18 cellular contexts compared by ENCODE assay signal in genomic region chr20:32872266-32872665, GRCh38. TPM values are rescaled to one million over a fixed set of nuclear protein-coding genes. Genes with fewer than 3 reads are reported as not detected.
DNase-seq lines count a peak whose midpoint lies in the region; ATAC-seq, FAIRE-seq and TF ChIP-seq lines count a peak whose summit lies in the region.
"Had no signal": no experiment of that assay in that cellular context is flagged by ENCODE, and none has a peak within 500 bp of the region (broad histone marks: within the 10 kb centered on the region; RNA-seq: fewer than 3 reads in every experiment).

No MANE protein-coding gene starts in this region.

- H3K4me2 ChIP-seq in HepG2 (ENCODE audit: low read depth, low read length) = no peak overlapping the region

- no peak for TF ChIP-seq EP300 in HepG2 (IDR thresholded peaks at IDR 0.05; ENCODE audit: low read depth in 2 of 2, low read length in 2 of 2)
- no peak for TF ChIP-seq EP300 in HepG2 (CRISPR knock-in tag; IDR thresholded peaks at IDR 0.05; ENCODE audit: borderline replicate concordance)

- no peak overlapping the region for H3K4me3 Mint-ChIP-seq in chondrocyte (ENCODE audit: unreplicated experiment)
- H3K4me3 Mint-ChIP-seq in activated CD8-positive, alpha-beta T cell treated with anti-CD3 and anti-CD28 coated beads, Interleukin-2, amount 10 ng/mL, durations not matched to agents 7 days and 5 days = no peak overlapping the region
- H3K4me3 Mint-ChIP-seq: CD8-positive, alpha-beta T cell; H9 had no signal

- DNase-seq in HepG2 (ENCODE audit: low spot score) (no peak), right lobe of liver (no peak), chondrocyte (ENCODE audit: low spot score) (peak; percentile 53), posterior vena cava (ENCODE audit: low spot score) (peak; percentile 37), SW 1271 (lab: John Stamatoyannopoulos, UW) (no peak)
- no peak for DNase-seq in activated CD8-positive, alpha-beta T cell treated with anti-CD3 and anti-CD28 coated beads, Interleukin-2, amount 10 ng/mL, durations not matched to agents 7 days and 5 days
- DNase-seq: ACHN; Caco-2; CD8-positive, alpha-beta T cell; DMS53; GF-D8; GOT3; H9 had no signal

- H3K4me1 ChIP-seq in HepG2 (ENCODE audit: insufficient read depth, low read length) (no peaks in the 10 kb centered on the region), right lobe of liver (no peaks in the 10 kb centered on the region)
- H3K4me1 ChIP-seq: Caco-2 had no signal

- in situ Hi-C loops in HepG2 (cut with HindIII; ENCODE audit: extremely low pct_ligation_motif_present, low pct_unique_long_range_greater_than_20kb) = no loop called here

- ATAC-seq in HepG2 = no peak
- no peak for ATAC-seq in right lobe of liver
- no peak for ATAC-seq in activated CD8-positive, alpha-beta T cell treated with anti-CD3 and anti-CD28 coated beads, Interleukin-2, amount 10 ng/mL, durations not matched to agents 7 days and 5 days
- ATAC-seq in GM21381 (IDR thresholded peaks at IDR 0.05; ENCODE audit: unreplicated experiment) = no peak
- no peak for ATAC-seq in GM21825 (IDR thresholded peaks at IDR 0.05; ENCODE audit: unreplicated experiment)
- ATAC-seq: CD8-positive, alpha-beta T cell had no signal

- no peaks in the 10 kb centered on the region for H3K79me2 ChIP-seq in HepG2 (ENCODE audit: insufficient read depth, low read length)

- H3K4me1 Mint-ChIP-seq in chondrocyte (ENCODE audit: low read depth) = no peaks in the 10 kb centered on the region
- no peaks in the 10 kb centered on the region for H3K4me1 Mint-ChIP-seq in activated CD8-positive, alpha-beta T cell treated with anti-CD3 and anti-CD28 coated beads, Interleukin-2, amount 10 ng/mL, durations not matched to agents 7 days and 5 days (ENCODE audit: low read depth)

- TF ChIP-seq POLR2A in HepG2 (IDR thresholded peaks at IDR 0.05; ENCODE audit: insufficient read depth in 1 of 2, low read depth in 2 of 2, low read length in 2 of 2) (no peak), right lobe of liver (IDR thresholded peaks at IDR 0.05) (no peak)

- H3K27me3 ChIP-seq in HepG2 (ENCODE audit: control insufficient read depth in 1 of 2, insufficient read depth in 2 of 2, low read length in 2 of 2) = no peaks in the 10 kb centered on the region
- H3K27me3 ChIP-seq in right lobe of liver = no peaks in the 10 kb centered on the region

- WGBS in HepG2 (ENCODE audit: low lambda C conversion rate) = 43% methylated on average over 5 of the region's 6 CpGs
- 80% methylated on average over 1 of the region's 6 CpGs for WGBS in right lobe of liver (ENCODE audit: insufficient coverage, low coverage, low lambda C conversion rate, missing lambda C conversion rate)

- peaks cover 2% of the 10 kb centered on the region for H3K36me3 Mint-ChIP-seq in chondrocyte (ENCODE audit: low read depth)
- H3K36me3 Mint-ChIP-seq in activated CD8-positive, alpha-beta T cell treated with anti-CD3 and anti-CD28 coated beads, Interleukin-2, amount 10 ng/mL, durations not matched to agents 7 days and 5 days (ENCODE audit: low read depth) = no peaks in the 10 kb centered on the region

- CTCF ChIA-PET in HepG2 (lab: Yijun Ruan, JAX; ENCODE audit: low intra/inter-chr PET ratio, low total read pairs) = no interaction called here
- CTCF ChIA-PET in activated CD8-positive, alpha-beta T cell treated with anti-CD3 and anti-CD28 coated beads, Interleukin-2, amount 10 ng/mL, durations not matched to agents 7 days and 5 days (lab: Charles Lee) = no interaction called here

- no peaks in the 10 kb centered on the region for H3K27me3 Mint-ChIP-seq in chondrocyte (ENCODE audit: low read depth)
- H3K27me3 Mint-ChIP-seq in activated CD8-positive, alpha-beta T cell treated with anti-CD3 and anti-CD28 coated beads, Interleukin-2, amount 10 ng/mL, durations not matched to agents 7 days and 5 days (ENCODE audit: low read depth) = no peaks in the 10 kb centered on the region

- no peak for FAIRE-seq in HepG2 (lab: Jason Lieb, UNC)

- H3K4me3 ChIP-seq in HepG2 (replicated peaks in 1 of 3; ENCODE audit: insufficient read depth in 1 of 3, low read depth in 2 of 3, low read length in 3 of 3) (no peak overlapping the region), right lobe of liver (no peak overlapping the region)

- H3K9me3 ChIP-seq in HepG2 (ENCODE audit: low read length) (no peaks in the 10 kb centered on the region), right lobe of liver (no peaks in the 10 kb centered on the region)
- H3K9me3 ChIP-seq: Caco-2 had no signal

- no peak overlapping the region for H3K27ac Mint-ChIP-seq in chondrocyte (ENCODE audit: unreplicated experiment)
- no peak overlapping the region for H3K27ac Mint-ChIP-seq in activated CD8-positive, alpha-beta T cell treated with anti-CD3 and anti-CD28 coated beads, Interleukin-2, amount 10 ng/mL, durations not matched to agents 7 days and 5 days
- H3K27ac Mint-ChIP-seq: CD8-positive, alpha-beta T cell had no signal

- TF ChIP-seq CTCF in HepG2 (CRISPR knock-in tag; IDR thresholded peaks at IDR 0.05) (no peak), right lobe of liver (IDR thresholded peaks at IDR 0.05) (no peak), chondrocyte (IDR thresholded peaks at IDR 0.05) (no peak)

- H2AFZ ChIP-seq in HepG2 (ENCODE audit: low read length) = no peak overlapping the region

- no TSS peak for BruUV-seq in HepG2 (replicated peaks; lab: Mats Ljungman, UMichigan)

- H3K9ac ChIP-seq in HepG2 (ENCODE audit: insufficient read depth, low read depth, low read length) = no peak overlapping the region

- H3K27ac ChIP-seq in HepG2 (ENCODE audit: extremely low read length, insufficient read depth, low read length) (no peak overlapping the region), right lobe of liver (no peak overlapping the region)
- H3K27ac ChIP-seq: C4-2B had no signal

- intact Hi-C loops in HepG2 (cut with micrococcal nuclease; ENCODE audit: unreplicated experiment) (no loop called here), right lobe of liver (cut with DNase I) (no loop called here), posterior vena cava (cut with DNase I) (no loop called here)

- no peak for TF ChIP-seq RAD21 in HepG2 (CRISPR knock-in tag; IDR thresholded peaks at IDR 0.05)

- H3K9me3 Mint-ChIP-seq in chondrocyte (ENCODE audit: low read depth) = no peaks in the 10 kb centered on the region
- H3K9me3 Mint-ChIP-seq in activated CD8-positive, alpha-beta T cell treated with anti-CD3 and anti-CD28 coated beads, Interleukin-2, amount 10 ng/mL, durations not matched to agents 7 days and 5 days (ENCODE audit: insufficient read depth) = no peaks in the 10 kb centered on the region
- H3K9me3 Mint-ChIP-seq: CD8-positive, alpha-beta T cell; H9 had no signal

- H3K36me3 ChIP-seq in HepG2 (replicated peaks in 1 of 2; ENCODE audit: control insufficient read depth in 1 of 2, insufficient read depth in 2 of 2, low read length in 2 of 2) (no peaks in the 10 kb centered on the region), right lobe of liver (no peaks in the 10 kb centered on the region)

- no peaks in the 10 kb centered on the region for H4K20me1 ChIP-seq in HepG2 (ENCODE audit: insufficient read depth, low read length)

- POLR2A ChIA-PET in HepG2 (lab: Yijun Ruan, JAX) = no interaction called here
- POLR2A ChIA-PET in activated CD8-positive, alpha-beta T cell treated with anti-CD3 and anti-CD28 coated beads, Interleukin-2, amount 10 ng/mL, durations not matched to agents 7 days and 5 days (lab: Charles Lee) = no interaction called here

RNA-seq across cellular contexts. Expression of gene EFCAB8, which starts 13.5 kb away (rescaled TPM):
- total RNA-seq in HepG2 (2016; rRNA removed; fragmentation: Illumina TruSeq; extraction: Trizol) (0.22 TPM in 1 of 2 replicates, not detected in the other), right lobe of liver (under 1 TPM in 4 of 6 experiments, not detected in 2; 0.17 to 0.22 (median 0.20) TPM), chondrocyte (0.32 to 0.67 TPM (median 0.51 TPM) in 3 replicates), posterior vena cava (under 1 TPM; 0.28 to 0.81 TPM)
- total RNA-seq in HepG2 (2016; cell fraction: cytosol; rRNA removed; fragmentation: Illumina TruSeq; extraction: Trizol; ENCODE audit: low read depth) = 0.10 TPM in 1 of 2 replicates, not detected in the other
- total RNA-seq in HepG2 (2016; cell fraction: insoluble cytoplasmic fraction; rRNA removed; fragmentation: Illumina TruSeq; extraction: Trizol) = not detected in 2 replicates
- total RNA-seq in HepG2 (2016; cell fraction: membrane; rRNA removed; fragmentation: Illumina TruSeq; extraction: Trizol) = not detected in 2 replicates
- 0.72 TPM in 1 of 2 replicates, not detected in the other for total RNA-seq in HepG2 (2016; cell fraction: nucleus; rRNA removed; fragmentation: Illumina TruSeq; extraction: Trizol)
- polyA plus RNA-seq in HepG2 (2011; rRNA removed) = 0.15 TPM in 1 of 2 replicates, not detected in the other
- polyA plus RNA-seq in HepG2 (2011; cell fraction: cytosol; rRNA removed) = not detected in 2 replicates
- 0.31 and 1.2 TPM in 2 replicates for polyA plus RNA-seq in HepG2 (2011; cell fraction: nucleus; rRNA removed)
- polyA plus RNA-seq in HepG2 (2012) = not detected in 2 replicates
- polyA plus RNA-seq in HepG2 (2016; cell fraction: cytosol; fragmentation: Illumina TruSeq; extraction: Trizol; ENCODE audit: low read depth) = not detected in 2 replicates
- polyA plus RNA-seq in HepG2 (2016; cell fraction: insoluble cytoplasmic fraction; fragmentation: Illumina TruSeq; extraction: Trizol; ENCODE audit: low read depth) = not detected in 2 replicates
- not detected in 2 replicates for polyA plus RNA-seq in HepG2 (2016; cell fraction: membrane; fragmentation: Illumina TruSeq; extraction: Trizol; ENCODE audit: low read depth)
- 0.62 and 0.75 TPM in 2 replicates for polyA plus RNA-seq in HepG2 (2016; cell fraction: nucleus; fragmentation: Illumina TruSeq; extraction: Trizol; ENCODE audit: insufficient read depth, low read depth)
- polyA minus RNA-seq in HepG2 (2011; rRNA and poly(A)+ RNA removed; ENCODE audit: low replicate concordance) = not detected in 2 replicates
- not detected in 2 replicates for polyA minus RNA-seq in HepG2 (2011; cell fraction: cytosol; rRNA and poly(A)+ RNA removed)
- not detected in 2 replicates for polyA minus RNA-seq in HepG2 (2011; cell fraction: nucleus; rRNA and poly(A)+ RNA removed)
- 1 to 10 TPM; 1.0 to 1.5 TPM for total RNA-seq in activated CD8-positive, alpha-beta T cell treated with anti-CD3 and anti-CD28 coated beads, Interleukin-2, amount 10 ng/mL, durations not matched to agents 7 days and 5 days
- total RNA-seq: A172, HT1080 had no signal

RNA-seq across cellular contexts. Expression of gene MAPRE1, which starts 52.5 kb away (rescaled TPM):
- 190 and 342 TPM in 2 replicates for total RNA-seq in HepG2 (2016; rRNA removed; fragmentation: Illumina TruSeq; extraction: Trizol)
- 23.7 and 27.2 TPM in 2 replicates for total RNA-seq in HepG2 (2016; cell fraction: cytosol; rRNA removed; fragmentation: Illumina TruSeq; extraction: Trizol; ENCODE audit: low read depth)
- total RNA-seq in HepG2 (2016; cell fraction: insoluble cytoplasmic fraction; rRNA removed; fragmentation: Illumina TruSeq; extraction: Trizol) = 187 and 334 TPM in 2 replicates
- 91.1 and 97.7 TPM in 2 replicates for total RNA-seq in HepG2 (2016; cell fraction: membrane; rRNA removed; fragmentation: Illumina TruSeq; extraction: Trizol)
- 103 and 108 TPM in 2 replicates for total RNA-seq in HepG2 (2016; cell fraction: nucleus; rRNA removed; fragmentation: Illumina TruSeq; extraction: Trizol)
- 62.1 and 76.0 TPM in 2 replicates for polyA plus RNA-seq in HepG2 (2011; rRNA removed)
- 51.6 and 80.9 TPM in 2 replicates for polyA plus RNA-seq in HepG2 (2011; cell fraction: cytosol; rRNA removed)
- 20.7 and 30.2 TPM in 2 replicates for polyA plus RNA-seq in HepG2 (2011; cell fraction: nucleus; rRNA removed)
- polyA plus RNA-seq in HepG2 (2012) = 141 and 152 TPM in 2 replicates
- polyA plus RNA-seq in HepG2 (2016; cell fraction: cytosol; fragmentation: Illumina TruSeq; extraction: Trizol; ENCODE audit: low read depth) = 28.5 and 29.5 TPM in 2 replicates
- polyA plus RNA-seq in HepG2 (2016; cell fraction: insoluble cytoplasmic fraction; fragmentation: Illumina TruSeq; extraction: Trizol; ENCODE audit: low read depth) = 374 and 399 TPM in 2 replicates
- 73.8 and 81.9 TPM in 2 replicates for polyA plus RNA-seq in HepG2 (2016; cell fraction: membrane; fragmentation: Illumina TruSeq; extraction: Trizol; ENCODE audit: low read depth)
- 134 and 143 TPM in 2 replicates for polyA plus RNA-seq in HepG2 (2016; cell fraction: nucleus; fragmentation: Illumina TruSeq; extraction: Trizol; ENCODE audit: insufficient read depth, low read depth)
- 44.6 and 56.4 TPM in 2 replicates for polyA minus RNA-seq in HepG2 (2011; rRNA and poly(A)+ RNA removed; ENCODE audit: low replicate concordance)
- 59.3 and 68.8 TPM in 2 replicates for polyA minus RNA-seq in HepG2 (2011; cell fraction: cytosol; rRNA and poly(A)+ RNA removed)
- 42.7 and 48.6 TPM in 2 replicates for polyA minus RNA-seq in HepG2 (2011; cell fraction: nucleus; rRNA and poly(A)+ RNA removed)
- total RNA-seq in right lobe of liver = 10 to 100 TPM in 5 of 6 experiments, 1 to 10 TPM in 1; 7.9 to 26.8 (median 16.1) TPM
- total RNA-seq in chondrocyte = 121 to 177 TPM (median 176 TPM) in 3 replicates
- 100 to 1,000 TPM; 127 to 141 TPM for total RNA-seq in posterior vena cava
- total RNA-seq in activated CD8-positive, alpha-beta T cell treated with anti-CD3 and anti-CD28 coated beads, Interleukin-2, amount 10 ng/mL, durations not matched to agents 7 days and 5 days = 100 to 1,000 TPM; 137 to 142 TPM

Comparison
In these comparisons a context has a peak if more than half of its experiments do, and no peak if none do; other contexts are left out.
1. DNase-seq: peak in chondrocyte (single experiment) and posterior vena cava (single experiment); none in HepG2 (single experiment), right lobe of liver (0 of 3), activated CD8-positive, alpha-beta T cell treated with anti-CD3 and anti-CD28 coated beads, Interleukin-2, amount 10 ng/mL, durations not matched to agents 7 days and 5 days (single experiment) and SW 1271 (0 of 2).